Comparison of ENCODE assay signal across 17 cellular contexts in the genomic region with DNA sequence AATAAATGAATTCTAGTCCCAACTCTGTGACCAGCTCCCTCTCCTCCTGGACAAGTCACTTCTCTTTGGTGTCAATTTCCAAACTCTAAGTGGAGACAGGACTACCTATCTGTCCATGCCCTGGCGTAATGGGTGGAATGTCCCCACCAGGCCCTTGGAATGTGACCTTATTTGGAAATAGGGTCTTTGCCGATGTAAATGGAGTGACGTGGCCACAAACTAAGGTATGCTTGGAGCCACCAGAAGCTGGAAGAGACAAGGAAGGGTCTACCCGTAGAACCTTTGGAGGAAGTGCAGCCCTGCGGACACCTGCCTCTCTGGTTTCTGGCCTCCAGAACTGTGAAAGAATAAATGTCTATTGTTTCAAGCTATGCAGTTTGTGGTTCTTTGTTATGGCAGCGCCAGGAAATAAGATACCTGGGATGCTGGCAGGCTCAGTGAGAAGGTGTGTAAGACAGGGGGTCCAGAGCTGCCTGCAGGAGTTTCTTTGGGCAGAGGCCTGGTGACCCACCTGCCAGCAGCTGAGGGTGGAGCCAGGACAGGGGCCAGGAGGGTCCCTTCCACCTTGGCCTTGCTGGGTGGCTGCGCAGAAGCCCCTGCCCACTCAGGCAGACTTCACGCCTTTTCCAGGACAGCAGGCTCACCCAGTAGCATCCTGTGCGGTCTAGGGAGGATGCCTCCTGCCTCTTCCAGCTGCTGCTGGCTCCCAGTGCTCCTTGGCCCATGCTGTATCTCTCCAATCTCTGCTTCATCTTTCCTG.
"Had no signal": no experiment of that assay in that cellular context is flagged by ENCODE, and none has a peak within 500 bp of the region (broad histone marks: within the 10 kb centered on the region; RNA-seq: fewer than 3 reads in every experiment).

No MANE protein-coding gene starts in this region.

- H3K27ac ChIP-seq: gastroesophageal sphincter, heart right ventricle, left lung, neural progenitor cell, ovary, sigmoid colon, thoracic aorta had no signal

- DNase-seq: activated CD4-positive, alpha-beta memory T cell treated with anti-CD3 and anti-CD28 coated beads for 36 hours; activated effector memory CD4-positive, alpha-beta T cell treated with anti-CD3 and anti-CD28 coated beads, Interleukin-2, amount 50 U/mL, for 16 hours; activated naive CD8-positive, alpha-beta T cell treated with anti-CD3 and anti-CD28 coated beads, Interleukin-2, amount 10 ng/mL, durations not matched to agents 7 days and 5 days; activated T-cell treated with anti-CD3 and anti-CD28 coated beads, Interleukin-2, amount 50 U/mL, for 24 hours; anterior cingulate cortex; erythroblast; heart right ventricle; left lung; mammary epithelial cell; naive B cell; ovary; sigmoid colon; stimulated activated CD4-positive, alpha-beta T cell treated with anti-CD3 and anti-CD28 coated beads, Interleukin-1b, Interleukin-23, amount 100 ng/mL, for 48 hours; T1000 had no signal

- H3K36me3 Mint-ChIP-seq: activated CD4-positive, alpha-beta memory T cell treated with anti-CD3 and anti-CD28 coated beads for 36 hours; naive B cell; neural progenitor cell had no signal

- H3K27ac Mint-ChIP-seq: activated CD4-positive, alpha-beta memory T cell treated with anti-CD3 and anti-CD28 coated beads for 36 hours; activated naive CD8-positive, alpha-beta T cell treated with anti-CD3 and anti-CD28 coated beads, Interleukin-2, amount 10 ng/mL, durations not matched to agents 7 days and 5 days; neural progenitor cell had no signal

- H3K36me3 ChIP-seq: neural progenitor cell, ovary, thoracic aorta had no signal

- H3K4me1 ChIP-seq: gastroesophageal sphincter, left lung, sigmoid colon had no signal

- H3K9me3 ChIP-seq: gastroesophageal sphincter, heart right ventricle, left lung, ovary, sigmoid colon, thoracic aorta had no signal

- H3K27me3 ChIP-seq: gastroesophageal sphincter, heart right ventricle, left lung, neural progenitor cell, ovary, sigmoid colon had no signal

- H3K4me3 ChIP-seq: gastroesophageal sphincter, heart right ventricle, left lung, neural progenitor cell, ovary, sigmoid colon, thoracic aorta had no signal

- H3K4me3 Mint-ChIP-seq: activated CD4-positive, alpha-beta memory T cell treated with anti-CD3 and anti-CD28 coated beads for 36 hours; activated naive CD8-positive, alpha-beta T cell treated with anti-CD3 and anti-CD28 coated beads, Interleukin-2, amount 10 ng/mL, durations not matched to agents 7 days and 5 days; activated T-cell treated with anti-CD3 and anti-CD28 coated beads, Interleukin-2, amount 50 U/mL, for 24 hours; neural progenitor cell had no signal

- H3K27me3 Mint-ChIP-seq: activated CD4-positive, alpha-beta memory T cell treated with anti-CD3 and anti-CD28 coated beads for 36 hours; activated naive CD8-positive, alpha-beta T cell treated with anti-CD3 and anti-CD28 coated beads, Interleukin-2, amount 10 ng/mL, durations not matched to agents 7 days and 5 days; activated T-cell treated with anti-CD3 and anti-CD28 coated beads, Interleukin-2, amount 50 U/mL, for 24 hours; naive B cell had no signal

- ATAC-seq: gastroesophageal sphincter, left lung had no signal

- H3K9me3 Mint-ChIP-seq: activated CD4-positive, alpha-beta memory T cell treated with anti-CD3 and anti-CD28 coated beads for 36 hours; activated naive CD8-positive, alpha-beta T cell treated with anti-CD3 and anti-CD28 coated beads, Interleukin-2, amount 10 ng/mL, durations not matched to agents 7 days and 5 days; activated T-cell treated with anti-CD3 and anti-CD28 coated beads, Interleukin-2, amount 50 U/mL, for 24 hours; naive B cell; neural progenitor cell had no signal
